2 cellular contexts compared by ENCODE assay signal in the genomic region with DNA sequence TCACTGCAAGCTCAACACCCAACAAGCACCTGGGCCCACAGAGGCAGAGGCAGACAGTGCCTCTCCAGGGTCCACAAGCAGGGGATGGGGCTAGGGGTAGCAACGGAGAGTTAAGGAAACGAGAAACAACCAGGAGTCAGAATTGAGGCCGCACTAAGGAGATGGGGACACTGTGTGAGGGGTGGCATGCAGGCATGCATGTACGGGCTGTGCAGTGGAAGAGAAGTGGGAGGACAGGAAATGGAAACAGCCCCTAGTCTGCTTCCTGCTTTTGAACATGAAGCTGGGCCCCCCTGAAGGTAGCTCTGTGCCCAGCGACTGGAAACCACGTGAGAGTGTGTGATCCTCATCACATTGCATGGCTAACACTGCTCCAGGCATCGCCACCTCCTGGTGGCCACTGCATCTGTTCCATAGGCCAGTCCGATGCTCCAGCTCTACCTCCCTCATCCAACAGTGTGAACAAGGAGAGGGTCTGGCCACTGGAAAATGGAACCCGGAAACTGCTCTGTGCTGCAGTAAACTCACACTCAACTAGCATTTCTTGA.
A peak's percentile ranks its signal among the peaks of the same experiment; 100 is the strongest.
TF ChIP-seq lines count a peak whose summit lies in the region.

No MANE protein-coding gene starts in this region.

TF ChIP-seq in GM12878, 131 proteins besides CTCF, POLR2A, EP300 and RAD21:
- no peak for TF ChIP-seq NFIC (IDR thresholded peaks at IDR 0.05; ENCODE audit: low read depth, low read length)
- TF ChIP-seq RFX5 (IDR thresholded peaks at IDR 0.05; ENCODE audit: low read depth, low read length), result no peak
- TF ChIP-seq SREBF1 (IDR thresholded peaks at IDR 0.05; ENCODE audit: low read length), result no peak
- no peak for TF ChIP-seq NRF1 (conservative IDR thresholded peaks at IDR 0.05; ENCODE audit: low read depth, low read length)
- peak; percentile 19; the same call in 1 of the 2 replicates for TF ChIP-seq SMC3 (IDR thresholded peaks at IDR 0.05; ENCODE audit: borderline replicate concordance, low read length)
- no peak for TF ChIP-seq CHD1 (IDR thresholded peaks at IDR 0.05; ENCODE audit: low read depth, low read length)

TF ChIP-seq in HepG2, 621 proteins besides CTCF, POLR2A, EP300 and RAD21 (continues in another document):
- TF ChIP-seq, protein P1, sequence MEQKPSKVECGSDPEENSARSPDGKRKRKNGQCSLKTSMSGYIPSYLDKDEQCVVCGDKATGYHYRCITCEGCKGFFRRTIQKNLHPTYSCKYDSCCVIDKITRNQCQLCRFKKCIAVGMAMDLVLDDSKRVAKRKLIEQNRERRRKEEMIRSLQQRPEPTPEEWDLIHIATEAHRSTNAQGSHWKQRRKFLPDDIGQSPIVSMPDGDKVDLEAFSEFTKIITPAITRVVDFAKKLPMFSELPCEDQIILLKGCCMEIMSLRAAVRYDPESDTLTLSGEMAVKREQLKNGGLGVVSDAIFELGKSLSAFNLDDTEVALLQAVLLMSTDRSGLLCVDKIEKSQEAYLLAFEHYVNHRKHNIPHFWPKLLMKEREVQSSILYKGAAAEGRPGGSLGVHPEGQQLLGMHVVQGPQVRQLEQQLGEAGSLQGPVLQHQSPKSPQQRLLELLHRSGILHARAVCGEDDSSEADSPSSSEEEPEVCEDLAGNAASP (CRISPR knock-in tag; IDR thresholded peaks at IDR 0.05; ENCODE audit: borderline replicate concordance), result no peak
- TF ChIP-seq ZNF382 (CRISPR knock-in tag; IDR thresholded peaks at IDR 0.05; ENCODE audit: borderline replicate concordance) (no peak), KDM4B (CRISPR knock-in tag; IDR thresholded peaks at IDR 0.05) (no peak), ETV6 (CRISPR knock-in tag; conservative IDR thresholded peaks at IDR 0.05) (no peak), ZNF230 (CRISPR knock-in tag; IDR thresholded peaks at IDR 0.05) (no peak), PHF5A (CRISPR knock-in tag; IDR thresholded peaks at IDR 0.05; ENCODE audit: low read depth, unreplicated experiment) (no peak), BCL6 (CRISPR knock-in tag; IDR thresholded peaks at IDR 0.05) (peak; percentile 16; the same call in 1 of the 2 replicates), ZNF496 (CRISPR knock-in tag; IDR thresholded peaks at IDR 0.05; ENCODE audit: insufficient replicate concordance) (no peak), HOXA9 (CRISPR knock-in tag; IDR thresholded peaks at IDR 0.05; ENCODE audit: borderline replicate concordance) (no peak), ZNF644 (CRISPR knock-in tag; IDR thresholded peaks at IDR 0.05; ENCODE audit: low read depth) (0 out of 2 replicates have a peak, but pooled peaks have one; percentile 45), KLF6 (CRISPR knock-in tag; IDR thresholded peaks at IDR 0.05) (no peak), ZNF432 (CRISPR knock-in tag; IDR thresholded peaks at IDR 0.05; ENCODE audit: borderline replicate concordance) (no peak), RXRB (CRISPR knock-in tag; IDR thresholded peaks at IDR 0.05; ENCODE audit: borderline replicate concordance) (0 out of 2 replicates have a peak, but pooled peaks have one; percentile 25), ATM (IDR thresholded peaks at IDR 0.05; ENCODE audit: borderline replicate concordance) (no peak), ZZZ3 (CRISPR knock-in tag; IDR thresholded peaks at IDR 0.05; ENCODE audit: borderline replicate concordance) (no peak), MAZ (IDR thresholded peaks at IDR 0.05; ENCODE audit: borderline replicate concordance, low read depth, low read length) (no peak), MAZ (CRISPR knock-in tag; IDR thresholded peaks at IDR 0.05; ENCODE audit: low read depth) (no peak), ZNF20 (CRISPR knock-in tag; IDR thresholded peaks at IDR 0.05) (no peak), KDM6A (CRISPR knock-in tag; IDR thresholded peaks at IDR 0.05; ENCODE audit: low read depth) (no peak), IRF2 (CRISPR knock-in tag; IDR thresholded peaks at IDR 0.05) (0 out of 2 replicates have a peak, but pooled peaks have one; percentile 41), ZNF747 (CRISPR knock-in tag; IDR thresholded peaks at IDR 0.05; ENCODE audit: borderline replicate concordance) (no peak), ZBTB7B (CRISPR knock-in tag; IDR thresholded peaks at IDR 0.05) (no peak), MYC (CRISPR knock-in tag; IDR thresholded peaks at IDR 0.05; ENCODE audit: borderline replicate concordance) (peak; percentile 61; the same call in 1 of the 2 replicates), STAG1 (CRISPR knock-in tag; IDR thresholded peaks at IDR 0.05) (peak; percentile 77), ZNF839 (CRISPR knock-in tag; IDR thresholded peaks at IDR 0.05; ENCODE audit: borderline replicate concordance) (no peak), ZFP36L1 (CRISPR knock-in tag; IDR thresholded peaks at IDR 0.05) (no peak), SOX6 (IDR thresholded peaks at IDR 0.05) (no peak), SOX6 (CRISPR knock-in tag; IDR thresholded peaks at IDR 0.05) (peak; percentile 38), RORA (CRISPR knock-in tag; IDR thresholded peaks at IDR 0.05) (no peak), RFX5 (IDR thresholded peaks at IDR 0.05; ENCODE audit: low read depth, low read length) (no peak), MXD4 (CRISPR knock-in tag; IDR thresholded peaks at IDR 0.05) (no peak), ELF3 (CRISPR knock-in tag; IDR thresholded peaks at IDR 0.05) (0 out of 2 replicates have a peak, but pooled peaks have one; percentile 16), HOXA3 (CRISPR knock-in tag; IDR thresholded peaks at IDR 0.05) (0 out of 2 replicates have a peak, but pooled peaks have one; percentile 38), ZNF501 (CRISPR knock-in tag; IDR thresholded peaks at IDR 0.05) (no peak), GATAD2A (CRISPR knock-in tag; IDR thresholded peaks at IDR 0.05) (peak; percentile 34; the same call in 1 of the 2 replicates), TOPORS (CRISPR knock-in tag; IDR thresholded peaks at IDR 0.05) (no peak), PTBP1 (IDR thresholded peaks at IDR 0.05; ENCODE audit: low read depth, low read length, poor library complexity, severe bottlenecking) (no peak)
- TF ChIP-seq, protein P2, sequence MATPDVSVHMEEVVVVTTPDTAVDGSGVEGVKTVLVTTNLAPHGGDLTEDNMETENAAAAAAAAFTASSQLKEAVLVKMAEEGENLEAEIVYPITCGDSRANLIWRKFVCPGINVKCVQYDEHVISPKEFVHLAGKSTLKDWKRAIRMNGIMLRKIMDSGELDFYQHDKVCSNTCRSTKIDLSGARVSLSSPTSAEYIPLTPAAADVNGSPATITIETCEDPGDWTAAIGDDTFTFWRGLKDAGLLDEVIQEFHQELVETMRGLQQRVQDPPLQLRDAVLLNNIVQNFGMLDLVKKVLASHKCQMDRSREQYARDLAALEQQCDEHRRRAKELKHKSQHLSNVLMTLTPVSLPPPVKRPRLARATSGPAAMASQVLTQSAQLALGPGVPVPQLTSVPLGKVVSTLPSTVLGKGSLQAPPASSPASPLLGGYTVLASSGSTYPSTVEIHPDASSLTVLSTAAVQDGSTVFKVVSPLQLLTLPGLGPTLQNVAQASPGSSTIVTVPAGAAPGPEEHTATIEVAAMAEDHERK (CRISPR knock-in tag; IDR thresholded peaks at IDR 0.05; ENCODE audit: low read depth), result no peak
- TF ChIP-seq, protein P3, sequence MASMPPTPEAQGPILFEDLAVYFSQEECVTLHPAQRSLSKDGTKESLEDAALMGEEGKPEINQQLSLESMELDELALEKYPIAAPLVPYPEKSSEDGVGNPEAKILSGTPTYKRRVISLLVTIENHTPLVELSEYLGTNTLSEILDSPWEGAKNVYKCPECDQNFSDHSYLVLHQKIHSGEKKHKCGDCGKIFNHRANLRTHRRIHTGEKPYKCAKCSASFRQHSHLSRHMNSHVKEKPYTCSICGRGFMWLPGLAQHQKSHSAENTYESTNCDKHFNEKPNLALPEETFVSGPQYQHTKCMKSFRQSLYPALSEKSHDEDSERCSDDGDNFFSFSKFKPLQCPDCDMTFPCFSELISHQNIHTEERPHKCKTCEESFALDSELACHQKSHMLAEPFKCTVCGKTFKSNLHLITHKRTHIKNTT (CRISPR knock-in tag; IDR thresholded peaks at IDR 0.05), result no peak
- TF ChIP-seq, protein P4, sequence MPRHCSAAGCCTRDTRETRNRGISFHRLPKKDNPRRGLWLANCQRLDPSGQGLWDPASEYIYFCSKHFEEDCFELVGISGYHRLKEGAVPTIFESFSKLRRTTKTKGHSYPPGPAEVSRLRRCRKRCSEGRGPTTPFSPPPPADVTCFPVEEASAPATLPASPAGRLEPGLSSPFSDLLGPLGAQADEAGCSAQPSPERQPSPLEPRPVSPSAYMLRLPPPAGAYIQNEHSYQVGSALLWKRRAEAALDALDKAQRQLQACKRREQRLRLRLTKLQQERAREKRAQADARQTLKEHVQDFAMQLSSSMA (CRISPR knock-in tag; IDR thresholded peaks at IDR 0.05), result no peak
- TF ChIP-seq, protein P5, sequence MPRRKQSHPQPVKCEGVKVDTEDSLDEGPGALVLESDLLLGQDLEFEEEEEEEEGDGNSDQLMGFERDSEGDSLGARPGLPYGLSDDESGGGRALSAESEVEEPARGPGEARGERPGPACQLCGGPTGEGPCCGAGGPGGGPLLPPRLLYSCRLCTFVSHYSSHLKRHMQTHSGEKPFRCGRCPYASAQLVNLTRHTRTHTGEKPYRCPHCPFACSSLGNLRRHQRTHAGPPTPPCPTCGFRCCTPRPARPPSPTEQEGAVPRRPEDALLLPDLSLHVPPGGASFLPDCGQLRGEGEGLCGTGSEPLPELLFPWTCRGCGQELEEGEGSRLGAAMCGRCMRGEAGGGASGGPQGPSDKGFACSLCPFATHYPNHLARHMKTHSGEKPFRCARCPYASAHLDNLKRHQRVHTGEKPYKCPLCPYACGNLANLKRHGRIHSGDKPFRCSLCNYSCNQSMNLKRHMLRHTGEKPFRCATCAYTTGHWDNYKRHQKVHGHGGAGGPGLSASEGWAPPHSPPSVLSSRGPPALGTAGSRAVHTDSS (CRISPR knock-in tag; conservative IDR thresholded peaks at IDR 0.05), result no peak
- TF ChIP-seq, protein P6, sequence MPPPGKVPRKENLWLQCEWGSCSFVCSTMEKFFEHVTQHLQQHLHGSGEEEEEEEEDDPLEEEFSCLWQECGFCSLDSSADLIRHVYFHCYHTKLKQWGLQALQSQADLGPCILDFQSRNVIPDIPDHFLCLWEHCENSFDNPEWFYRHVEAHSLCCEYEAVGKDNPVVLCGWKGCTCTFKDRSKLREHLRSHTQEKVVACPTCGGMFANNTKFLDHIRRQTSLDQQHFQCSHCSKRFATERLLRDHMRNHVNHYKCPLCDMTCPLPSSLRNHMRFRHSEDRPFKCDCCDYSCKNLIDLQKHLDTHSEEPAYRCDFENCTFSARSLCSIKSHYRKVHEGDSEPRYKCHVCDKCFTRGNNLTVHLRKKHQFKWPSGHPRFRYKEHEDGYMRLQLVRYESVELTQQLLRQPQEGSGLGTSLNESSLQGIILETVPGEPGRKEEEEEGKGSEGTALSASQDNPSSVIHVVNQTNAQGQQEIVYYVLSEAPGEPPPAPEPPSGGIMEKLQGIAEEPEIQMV (CRISPR knock-in tag; IDR thresholded peaks at IDR 0.05; ENCODE audit: low read depth), result 0 out of 2 replicates have a peak, but pooled peaks have one; percentile 32
- TF ChIP-seq, protein P7, sequence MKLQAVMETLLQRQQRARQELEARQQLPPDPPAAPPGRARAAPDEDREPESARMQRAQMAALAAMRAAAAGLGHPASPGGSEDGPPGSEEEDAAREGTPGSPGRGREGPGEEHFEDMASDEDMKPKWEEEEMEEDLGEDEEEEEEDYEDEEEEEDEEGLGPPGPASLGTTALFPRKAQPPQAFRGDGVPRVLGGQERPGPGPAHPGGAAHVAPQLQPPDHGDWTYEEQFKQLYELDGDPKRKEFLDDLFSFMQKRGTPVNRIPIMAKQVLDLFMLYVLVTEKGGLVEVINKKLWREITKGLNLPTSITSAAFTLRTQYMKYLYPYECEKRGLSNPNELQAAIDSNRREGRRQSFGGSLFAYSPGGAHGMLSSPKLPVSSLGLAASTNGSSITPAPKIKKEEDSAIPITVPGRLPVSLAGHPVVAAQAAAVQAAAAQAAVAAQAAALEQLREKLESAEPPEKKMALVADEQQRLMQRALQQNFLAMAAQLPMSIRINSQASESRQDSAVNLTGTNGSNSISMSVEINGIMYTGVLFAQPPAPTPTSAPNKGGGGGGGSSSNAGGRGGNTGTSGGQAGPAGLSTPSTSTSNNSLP (IDR thresholded peaks at IDR 0.05; ENCODE audit: low read depth, low read length), result no peak
- TF ChIP-seq, protein P8, sequence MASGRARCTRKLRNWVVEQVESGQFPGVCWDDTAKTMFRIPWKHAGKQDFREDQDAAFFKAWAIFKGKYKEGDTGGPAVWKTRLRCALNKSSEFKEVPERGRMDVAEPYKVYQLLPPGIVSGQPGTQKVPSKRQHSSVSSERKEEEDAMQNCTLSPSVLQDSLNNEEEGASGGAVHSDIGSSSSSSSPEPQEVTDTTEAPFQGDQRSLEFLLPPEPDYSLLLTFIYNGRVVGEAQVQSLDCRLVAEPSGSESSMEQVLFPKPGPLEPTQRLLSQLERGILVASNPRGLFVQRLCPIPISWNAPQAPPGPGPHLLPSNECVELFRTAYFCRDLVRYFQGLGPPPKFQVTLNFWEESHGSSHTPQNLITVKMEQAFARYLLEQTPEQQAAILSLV (CRISPR knock-in tag; IDR thresholded peaks at IDR 0.05; ENCODE audit: borderline replicate concordance), result no peak
- TF ChIP-seq, protein P9, sequence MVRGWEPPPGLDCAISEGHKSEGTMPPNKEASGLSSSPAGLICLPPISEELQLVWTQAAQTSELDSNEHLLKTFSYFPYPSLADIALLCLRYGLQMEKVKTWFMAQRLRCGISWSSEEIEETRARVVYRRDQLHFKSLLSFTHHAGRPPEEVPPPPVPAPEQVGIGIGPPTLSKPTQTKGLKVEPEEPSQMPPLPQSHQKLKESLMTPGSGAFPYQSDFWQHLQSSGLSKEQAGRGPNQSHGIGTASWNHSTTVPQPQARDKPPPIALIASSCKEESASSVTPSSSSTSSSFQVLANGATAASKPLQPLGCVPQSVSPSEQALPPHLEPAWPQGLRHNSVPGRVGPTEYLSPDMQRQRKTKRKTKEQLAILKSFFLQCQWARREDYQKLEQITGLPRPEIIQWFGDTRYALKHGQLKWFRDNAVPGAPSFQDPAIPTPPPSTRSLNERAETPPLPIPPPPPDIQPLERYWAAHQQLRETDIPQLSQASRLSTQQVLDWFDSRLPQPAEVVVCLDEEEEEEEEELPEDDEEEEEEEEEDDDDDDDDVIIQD (CRISPR knock-in tag; IDR thresholded peaks at IDR 0.05; ENCODE audit: low read depth), result peak; percentile 60; the same call in 1 of the 2 replicates
- TF ChIP-seq, protein P10, sequence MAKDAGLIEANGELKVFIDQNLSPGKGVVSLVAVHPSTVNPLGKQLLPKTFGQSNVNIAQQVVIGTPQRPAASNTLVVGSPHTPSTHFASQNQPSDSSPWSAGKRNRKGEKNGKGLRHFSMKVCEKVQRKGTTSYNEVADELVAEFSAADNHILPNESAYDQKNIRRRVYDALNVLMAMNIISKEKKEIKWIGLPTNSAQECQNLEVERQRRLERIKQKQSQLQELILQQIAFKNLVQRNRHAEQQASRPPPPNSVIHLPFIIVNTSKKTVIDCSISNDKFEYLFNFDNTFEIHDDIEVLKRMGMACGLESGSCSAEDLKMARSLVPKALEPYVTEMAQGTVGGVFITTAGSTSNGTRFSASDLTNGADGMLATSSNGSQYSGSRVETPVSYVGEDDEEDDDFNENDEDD (CRISPR knock-in tag; IDR thresholded peaks at IDR 0.05; ENCODE audit: borderline replicate concordance), result 0 out of 2 replicates have a peak, but pooled peaks have one; percentile 20
- TF ChIP-seq, protein P11, sequence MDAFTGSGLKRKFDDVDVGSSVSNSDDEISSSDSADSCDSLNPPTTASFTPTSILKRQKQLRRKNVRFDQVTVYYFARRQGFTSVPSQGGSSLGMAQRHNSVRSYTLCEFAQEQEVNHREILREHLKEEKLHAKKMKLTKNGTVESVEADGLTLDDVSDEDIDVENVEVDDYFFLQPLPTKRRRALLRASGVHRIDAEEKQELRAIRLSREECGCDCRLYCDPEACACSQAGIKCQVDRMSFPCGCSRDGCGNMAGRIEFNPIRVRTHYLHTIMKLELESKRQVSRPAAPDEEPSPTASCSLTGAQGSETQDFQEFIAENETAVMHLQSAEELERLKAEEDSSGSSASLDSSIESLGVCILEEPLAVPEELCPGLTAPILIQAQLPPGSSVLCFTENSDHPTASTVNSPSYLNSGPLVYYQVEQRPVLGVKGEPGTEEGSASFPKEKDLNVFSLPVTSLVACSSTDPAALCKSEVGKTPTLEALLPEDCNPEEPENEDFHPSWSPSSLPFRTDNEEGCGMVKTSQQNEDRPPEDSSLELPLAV (CRISPR knock-in tag; conservative IDR thresholded peaks at IDR 0.05; ENCODE audit: low read depth), result no peak
